Comparison of ENCODE assay signal across 14 cellular contexts in the genomic region with DNA sequence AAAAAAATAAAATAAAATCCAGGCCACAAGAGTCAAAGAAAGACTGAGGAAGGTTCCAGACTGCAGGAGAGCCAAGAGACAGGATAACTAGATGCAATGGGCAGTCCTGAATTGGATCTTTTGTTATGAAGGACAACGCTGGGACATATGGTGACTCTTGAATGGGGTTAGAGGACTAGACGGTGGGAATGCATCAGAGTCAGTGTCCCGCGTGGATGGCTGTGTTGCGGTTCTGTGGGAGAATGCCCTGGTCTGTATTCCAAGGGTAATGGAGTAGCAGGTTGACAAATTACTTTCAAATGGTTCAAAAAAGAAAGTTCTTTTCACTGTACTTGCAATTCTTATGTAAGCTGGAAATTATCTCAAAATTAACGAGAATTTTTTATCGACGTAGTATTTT. TPM values are rescaled to one million over a fixed set of nuclear protein-coding genes. Genes with fewer than 3 reads are reported as not detected.
DNase-seq lines count a peak whose midpoint lies in the region; ATAC-seq, FAIRE-seq and TF ChIP-seq lines count a peak whose summit lies in the region.
"Had no signal": no experiment of that assay in that cellular context is flagged by ENCODE, and none has a peak within 500 bp of the region (broad histone marks: within the 10 kb centered on the region; RNA-seq: fewer than 3 reads in every experiment).

No MANE protein-coding gene starts in this region.

- 98% methylated on average over 8 of the region's 8 CpGs; no CpG with 5 or more reads in 1 of the 2 experiments for WGBS in H1 (ENCODE audit: extremely low coverage in 1 of 2, insufficient coverage in 1 of 2, insufficient read length in 1 of 2, insufficient replicate concordance in 2 of 2, low coverage in 1 of 2, low lambda C conversion rate in 2 of 2, missing lambda C conversion rate in 1 of 2), 2 experiments
- 91% methylated on average over 8 of the region's 8 CpGs for WGBS in sigmoid colon, 2 donors
- WGBS in pancreas, 2 donors, result 83 to 87% methylated on average over 8 of the region's 8 CpGs

- peak overlapping the region; percentile 56; the same call in 1 of the 2 replicates for H2BK12ac ChIP-seq in H1 (ENCODE audit: low read depth, low read length)

- H3K4ac ChIP-seq in H1 (replicated peaks; ENCODE audit: insufficient read length, low read depth, low read length), result no peak overlapping the region

- no peak overlapping the region for H2BK15ac ChIP-seq in H1 (ENCODE audit: low read length)

- no peak overlapping the region for H3K14ac ChIP-seq in H1 (ENCODE audit: insufficient read length)

- no peak overlapping the region for H3K9ac ChIP-seq in H1 (replicated peaks in 1 of 4; ENCODE audit: extremely low read depth in 1 of 4, low read depth in 3 of 4, low read length in 3 of 4)

- H3K18ac ChIP-seq in H1 (ENCODE audit: extremely low read depth, low read length), result peak overlapping the region; percentile 25; the same call in 1 of the 2 replicates

- peak overlapping the region in 2 of 7 donors; percentile 7 to 23 for H3K4me3 Mint-ChIP-seq in CD8-positive, alpha-beta memory T cell

- FAIRE-seq in H1 (lab: Jason Lieb, UNC) (no peak), pancreas (lab: Jason Lieb, UNC) (no peak)

- TF ChIP-seq POLR2A in H1 (IDR thresholded peaks at IDR 0.05; ENCODE audit: control extremely low read depth in 1 of 2, low read depth in 2 of 2, low read length in 2 of 2), result no peak
- no peak for TF ChIP-seq POLR2A in sigmoid colon (IDR thresholded peaks at IDR 0.05)

- H3K23ac ChIP-seq in H1 (ENCODE audit: insufficient read length), result no peak overlapping the region

- peaks cover 5% of the 10 kb centered on the region for H3K36me3 ChIP-seq in CD8-positive, alpha-beta memory T cell (ENCODE audit: insufficient read depth, low read length)
- H3K36me3 ChIP-seq in SJSA1 (peaks cover 64% of the 10 kb centered on the region), H1 (ENCODE audit: control insufficient read depth in 2 of 4, insufficient read depth in 4 of 4, low read length in 3 of 4) (peaks cover 0 to 5% (median 0%) of the 10 kb centered on the region in 4 experiments; a peak in 2 of 8 replicates), sigmoid colon (peaks cover 0 to 9% (median 2%) of the 10 kb centered on the region in 4 donors), pancreas (no peaks in the 10 kb centered on the region)

- H4K91ac ChIP-seq in H1 (replicated peaks; ENCODE audit: insufficient read length, low read length), result no peak overlapping the region

- H3K23me2 ChIP-seq in H1 (ENCODE audit: low read depth, low read length), result no peaks in the 10 kb centered on the region

- H4K5ac ChIP-seq in H1 (ENCODE audit: insufficient read length, low read depth, low read length), result no peak overlapping the region

- H3K4me3 ChIP-seq in CD8-positive, alpha-beta memory T cell (ENCODE audit: low read length), result no peak overlapping the region
- H3K4me3 ChIP-seq in SJSA1, result no peak overlapping the region
- H3K4me3 ChIP-seq in H1 (ENCODE audit: extremely low read depth in 1 of 4, insufficient read depth in 2 of 4, low read depth in 3 of 4, low read length in 4 of 4), result no peak overlapping the region
- no peak overlapping the region for H3K4me3 ChIP-seq in sigmoid colon
- H3K4me3 ChIP-seq in pancreas, result no peak overlapping the region
- H3K4me3 ChIP-seq: body of pancreas had no signal

- no peak for TF ChIP-seq RAD21 in H1 (IDR thresholded peaks at IDR 0.05 in 1 of 2, conservative IDR thresholded peaks at IDR 0.05 in 1 of 2; ENCODE audit: low read depth in 2 of 2, low read length in 2 of 2)

- ATAC-seq in HG03432 (IDR thresholded peaks at IDR 0.05; ENCODE audit: unreplicated experiment) (no peak), GM19035 (IDR thresholded peaks at IDR 0.05; ENCODE audit: unreplicated experiment) (no peak), pancreas (no peak)
- ATAC-seq: activated CD4-positive, CD25-positive, alpha-beta regulatory T cell treated with anti-CD3 and anti-CD28 coated beads, Interleukin-2, amount 50 U/mL, for 24 hours; body of pancreas had no signal

- TF ChIP-seq EP300 in H1 (IDR thresholded peaks at IDR 0.05; ENCODE audit: borderline replicate concordance in 1 of 2, low read depth in 2 of 2, low read length in 2 of 2) (no peak), sigmoid colon (IDR thresholded peaks at IDR 0.05) (no peak)

- DNase-seq in CD8-positive, alpha-beta memory T cell, result peak in 1 of 5 donors; percentile 17
- DNase-seq in SJSA1 (ENCODE audit: low read depth in 1 of 2, low spot score in 2 of 2), result no peak
- no peak for DNase-seq in H1 (ENCODE audit: low read depth in 1 of 2, low spot score in 2 of 2)
- no peak for DNase-seq in sigmoid colon
- no peak for DNase-seq in NCI-H1417 (lab: John Stamatoyannopoulos, UW)
- no peak for DNase-seq in pancreas
- DNase-seq: body of pancreas, DMS79, GOT3, NCI-H1092 treated with DMSO at 0.1 percent for 48 hours had no signal

- no peak overlapping the region for H3K56ac ChIP-seq in H1 (replicated peaks; ENCODE audit: insufficient read length, low read depth, low read length)

- H4K8ac ChIP-seq in H1 (ENCODE audit: extremely low read depth, insufficient read depth, low read length), result no peak overlapping the region

- intact Hi-C loops in sigmoid colon (cut with DNase I) (no loop called here), pancreas (cut with DNase I) (no loop called here)

- H3K4me1 Mint-ChIP-seq in CD8-positive, alpha-beta memory T cell, result peaks cover 43 to 61% (median 52%) of the 10 kb centered on the region in 3 donors

- no peak overlapping the region for H2BK20ac ChIP-seq in H1 (ENCODE audit: low read length)

- H3K27ac ChIP-seq in CD8-positive, alpha-beta memory T cell (ENCODE audit: low read depth, low read length), result no peak overlapping the region
- H3K27ac ChIP-seq in SJSA1, result peak overlapping the region; percentile 99
- H3K27ac ChIP-seq in H1 (ENCODE audit: low read depth, low read length), result no peak overlapping the region
- peak overlapping the region; percentile 67 to 94 (median 90) for H3K27ac ChIP-seq in sigmoid colon
- H3K27ac ChIP-seq in pancreas, result peak overlapping the region in 1 of 4 donors; percentile 76

- peak overlapping the region; percentile 69; the same call in 1 of the 2 replicates for H2BK5ac ChIP-seq in H1 (ENCODE audit: low read depth, low read length)

- peaks cover 24% of the 10 kb centered on the region for H3K4me1 ChIP-seq in CD8-positive, alpha-beta memory T cell (ENCODE audit: insufficient read depth, low read length)
- peaks cover 94% of the 10 kb centered on the region for H3K4me1 ChIP-seq in SJSA1 (replicated peaks)
- peaks cover 2 to 14% (median 6%) of the 10 kb centered on the region in 4 experiments; a peak in 5 of 7 replicates for H3K4me1 ChIP-seq in H1 (replicated peaks in 1 of 4; ENCODE audit: control insufficient read depth in 3 of 4, insufficient read depth in 4 of 4, low read length in 3 of 4)
- H3K4me1 ChIP-seq in sigmoid colon, result peaks cover 0 to 78% (median 67%) of the 10 kb centered on the region in 4 donors
- peaks cover 13 to 34% (median 15%) of the 10 kb centered on the region in 3 donors for H3K4me1 ChIP-seq in pancreas

- no peaks in the 10 kb centered on the region for H3K9me3 ChIP-seq in CD8-positive, alpha-beta memory T cell (ENCODE audit: low read length)
- H3K9me3 ChIP-seq in SJSA1 (replicated peaks) (no peaks in the 10 kb centered on the region), H1 (ENCODE audit: insufficient read depth in 2 of 2, low read depth in 1 of 2, low read length in 1 of 2) (no peaks in the 10 kb centered on the region), sigmoid colon (no peaks in the 10 kb centered on the region), pancreas (no peaks in the 10 kb centered on the region)
- H3K9me3 ChIP-seq: body of pancreas had no signal

- no peak for TF ChIP-seq CTCF in H1 (IDR thresholded peaks at IDR 0.05; ENCODE audit: control extremely low read depth in 1 of 3, insufficient read depth in 1 of 3, low read depth in 1 of 3, low read length in 3 of 3)
- TF ChIP-seq CTCF in sigmoid colon (IDR thresholded peaks at IDR 0.05), result no peak
- no peak for TF ChIP-seq CTCF in pancreas (IDR thresholded peaks at IDR 0.05)

- H3K79me1 ChIP-seq in H1 (ENCODE audit: low read depth, low read length), result peaks cover 2% of the 10 kb centered on the region; the same call in 1 of the 2 replicates

- H3K27ac Mint-ChIP-seq in CD8-positive, alpha-beta memory T cell, result peak overlapping the region; percentile 6 to 98 (median 90)

- H3K36me3 Mint-ChIP-seq in CD8-positive, alpha-beta memory T cell, result peaks cover 3 to 30% (median 6%) of the 10 kb centered on the region in 3 donors

- H3K27me3 ChIP-seq in CD8-positive, alpha-beta memory T cell (ENCODE audit: insufficient read depth, low read length, poor library complexity, severe bottlenecking), result no peaks in the 10 kb centered on the region
- H3K27me3 ChIP-seq in SJSA1 (replicated peaks) (no peaks in the 10 kb centered on the region), H1 (replicated peaks in 1 of 4; ENCODE audit: control insufficient read depth in 3 of 4, extremely low read depth in 1 of 4, insufficient read depth in 3 of 4, low read length in 3 of 4) (no peaks in the 10 kb centered on the region), sigmoid colon (no peaks in the 10 kb centered on the region), pancreas (no peaks in the 10 kb centered on the region)
- H3K27me3 ChIP-seq: body of pancreas had no signal

- no peak overlapping the region for H2BK120ac ChIP-seq in H1 (replicated peaks; ENCODE audit: low read depth, low read length)

- POLR2A ChIA-PET in CD8-positive, alpha-beta memory T cell (lab: Charles Lee), result interaction anchor here (2.1 kb wide), 1 partner anchor 20 kb away, joined by 12 read pairs; the partner anchor contains the start of gene SSH1
- POLR2A ChIA-PET in H1 (lab: Charles Lee; ENCODE audit: partially characterized antibody), result interaction anchor here (1.0 to 1.4 kb wide), 4 partner anchors 11 to 276 kb away, joined by 3 to 6 read pairs (median 4); partner anchors contain the start of genes SART3 and USP30

- H2AK5ac ChIP-seq in H1 (ENCODE audit: low read depth, low read length), result 0 out of 2 replicates have a peak overlapping the region, but pooled peaks have one; percentile 28

- H3K79me2 ChIP-seq in H1 (ENCODE audit: control insufficient read depth in 1 of 2, insufficient read depth in 2 of 2, low read length in 2 of 2), result no peaks in the 10 kb centered on the region

- no peaks in the 10 kb centered on the region for H3K9me3 Mint-ChIP-seq in CD8-positive, alpha-beta memory T cell

- no peak overlapping the region for H3K4me2 ChIP-seq in H1 (ENCODE audit: insufficient read depth in 1 of 2, low read depth in 2 of 2, low read length in 2 of 2)

- CTCF ChIA-PET in CD8-positive, alpha-beta memory T cell (lab: Charles Lee), result interaction anchor here (1.2 kb wide), 1 partner anchor 277 kb away, joined by 3 read pairs; no protein-coding TSS in a partner anchor
- CTCF ChIA-PET in H1 (lab: Charles Lee; ENCODE audit: partially characterized antibody), result interaction anchor here (1.2 to 1.5 kb wide), 2 partner anchors 10 to 12 kb away, joined by 3 read pairs; no protein-coding TSS in a partner anchor

- H3K27me3 Mint-ChIP-seq in CD8-positive, alpha-beta memory T cell, result peaks cover 0 to 2% of the 10 kb centered on the region in 2 donors

- no peaks in the 10 kb centered on the region for H4K20me1 ChIP-seq in H1 (replicated peaks in 1 of 2; ENCODE audit: control insufficient read depth in 1 of 2, insufficient read depth in 2 of 2, low read length in 2 of 2)

- H2AFZ ChIP-seq in H1 (ENCODE audit: low read length), result no peak overlapping the region

RNA-seq across cellular contexts. Expression of gene SSH1, which starts 20.1 kb away (rescaled TPM):
- 10 to 100 TPM; 38.4 to 42.4 TPM for total RNA-seq in CD8-positive, alpha-beta memory T cell
- 12.0 TPM for polyA plus RNA-seq in CD8-positive, alpha-beta memory T cell
- 7.1 and 16.3 TPM in 2 replicates for total RNA-seq in SJSA1 (2014; rRNA removed; shearing (Covaris generic))
- total RNA-seq in H1 (2021; fragmentation: NEBNext Ultra II Directional; extraction: Animal tissue kit (Norgen Biotek cat#: 25700)), result 17.0 and 17.9 TPM in 2 replicates
- 5.3 and 8.0 TPM in 2 replicates for polyA plus RNA-seq in H1 (2011; rRNA removed)
- 6.3 TPM for polyA plus RNA-seq in H1 (2011; cell fraction: cytosol; rRNA removed)
- 10.6 TPM for polyA plus RNA-seq in H1 (2011; cell fraction: nucleus; rRNA removed)
- polyA plus RNA-seq in H1 (2012, experiment 1 of 2), result 5.9 to 8.2 TPM (median 7.4 TPM) in 4 replicates
- 2.1 TPM for polyA plus RNA-seq in H1 (2012, experiment 2 of 2)
- polyA plus RNA-seq in H1 (2013, experiment 1 of 2), result 7.6 TPM
- 7.2 TPM for polyA plus RNA-seq in H1 (2013, experiment 2 of 2)
- 13.0 and 14.6 TPM in 2 replicates for polyA minus RNA-seq in H1 (2011; rRNA and poly(A)+ RNA removed)
- 9.3 TPM for polyA minus RNA-seq in H1 (2011; cell fraction: cytosol; rRNA and poly(A)+ RNA removed)
- polyA minus RNA-seq in H1 (2011; cell fraction: nucleus; rRNA and poly(A)+ RNA removed), result 11.7 TPM
- total RNA-seq in sigmoid colon, result 10 to 100 TPM in 3 of 4 donors, 1 to 10 TPM in 1; 9.9 to 19.7 (median 12.6) TPM
- 10 to 100 TPM in 1 of 3 donors, 1 to 10 TPM in 2; 3.6 to 10.1 (median 5.1) TPM for polyA plus RNA-seq in sigmoid colon
- 10 to 100 TPM in 2 of 6 donors, 1 to 10 TPM in 4; 8.2 to 22.1 (median 9.7) TPM for total RNA-seq in pancreas
- polyA plus RNA-seq in pancreas, result 1 to 10 TPM; 3.7 to 4.6 TPM

RNA-seq across cellular contexts. Expression of gene DAO, which starts 42.7 kb away (rescaled TPM):
- total RNA-seq in CD8-positive, alpha-beta memory T cell, result not detected
- polyA plus RNA-seq in CD8-positive, alpha-beta memory T cell, result not detected
- not detected in 2 replicates for total RNA-seq in SJSA1 (2014; rRNA removed; shearing (Covaris generic))
- not detected in 2 replicates for total RNA-seq in H1 (2021; fragmentation: NEBNext Ultra II Directional; extraction: Animal tissue kit (Norgen Biotek cat#: 25700))
- polyA plus RNA-seq in H1 (2011; rRNA removed) (not detected in 2 replicates), sigmoid colon (1 to 10 TPM; 1.0 to 9.0 (median 4.2) TPM), pancreas (not detected)
- polyA plus RNA-seq in H1 (2011; cell fraction: cytosol; rRNA removed), result not detected
- not detected for polyA plus RNA-seq in H1 (2011; cell fraction: nucleus; rRNA removed)
- not detected in 4 replicates for polyA plus RNA-seq in H1 (2012, experiment 1 of 2)
- polyA plus RNA-seq in H1 (2012, experiment 2 of 2), result not detected
- not detected for polyA plus RNA-seq in H1 (2013, experiment 1 of 2)
- 0.04 TPM for polyA plus RNA-seq in H1 (2013, experiment 2 of 2)
- polyA minus RNA-seq in H1 (2011; rRNA and poly(A)+ RNA removed), result not detected in 2 replicates
- polyA minus RNA-seq in H1 (2011; cell fraction: cytosol; rRNA and poly(A)+ RNA removed), result not detected
- not detected for polyA minus RNA-seq in H1 (2011; cell fraction: nucleus; rRNA and poly(A)+ RNA removed)
- total RNA-seq in sigmoid colon (not detected), pancreas (not detected)
- total RNA-seq: body of pancreas, glomerular endothelial cell had no signal

Comparison
In these comparisons a context has a peak if more than half of its experiments do, and no peak if none do; other contexts are left out.
1. H3K27ac ChIP-seq: peak in SJSA1 (single experiment) and sigmoid colon (4 of 4); none in CD8-positive, alpha-beta memory T cell (single experiment) and H1 (single experiment).